Comparison of ENCODE assay signal across 23 cellular contexts in the genomic region with DNA sequence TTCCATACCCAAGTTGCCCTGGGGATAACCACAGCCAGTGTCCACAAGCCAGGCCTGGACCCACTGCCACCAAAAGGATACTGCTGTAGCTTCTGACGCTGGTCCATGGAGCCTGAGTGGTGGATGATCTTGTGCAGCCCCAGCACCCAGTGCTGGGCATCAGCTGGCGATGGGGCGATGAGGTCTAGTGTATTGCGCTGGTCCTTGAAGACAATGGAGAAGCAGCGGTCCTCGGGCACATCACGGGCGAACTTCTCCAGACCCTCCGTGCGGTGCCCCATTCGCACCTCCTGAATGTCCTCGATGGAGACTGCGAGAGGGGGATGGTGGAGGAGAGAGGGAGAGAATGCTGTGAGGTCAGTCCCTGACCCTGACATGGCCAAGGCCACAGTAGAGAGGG. TPM values are rescaled to one million over a fixed set of nuclear protein-coding genes. Genes with fewer than 3 reads are reported as not detected.
DNase-seq lines count a peak whose midpoint lies in the region; ATAC-seq and TF ChIP-seq lines count a peak whose summit lies in the region.
"Had no signal": no experiment of that assay in that cellular context is flagged by ENCODE, and none has a peak within 500 bp of the region (broad histone marks: within the 10 kb centered on the region; RNA-seq: fewer than 3 reads in every experiment).

No MANE protein-coding gene starts in this region.

- no peaks in the 10 kb centered on the region for H3K9me2 ChIP-seq in hepatocyte (replicated peaks; ENCODE audit: insufficient read depth)

- H3K36me3 ChIP-seq in hepatocyte (replicated peaks; ENCODE audit: insufficient read depth, low read depth) (no peaks in the 10 kb centered on the region), aorta (ENCODE audit: control insufficient read depth in 1 of 2, insufficient read depth in 2 of 2, low read length in 1 of 2) (peaks cover 0 to 21% of the 10 kb centered on the region in 2 donors), SJCRH30 (no peaks in the 10 kb centered on the region)
- H3K36me3 ChIP-seq: MG63 had no signal

- no peaks in the 10 kb centered on the region for H3K79me2 ChIP-seq in hepatocyte

- no peaks in the 10 kb centered on the region for H4K20me1 ChIP-seq in hepatocyte (ENCODE audit: insufficient read depth, poor library complexity, severe bottlenecking)

- intact Hi-C loops in natural killer cell (cut with micrococcal nuclease) = no loop called here
- intact Hi-C loops in posterior vena cava (cut with DNase I) = no loop called here
- intact Hi-C loops in aorta (cut with DNase I) = no loop called here

- peak; percentile 25 for DNase-seq in natural killer cell treated with Interleukin-12 subunit alpha and Interleukin-12 subunit beta and Interleukin-15 and Interleukin-18, amount 100 ng/mL, for 72 hours (ENCODE audit: low spot score)
- DNase-seq in natural killer cell (no peak), hepatocyte (ENCODE audit: low spot score) (no peak), posterior vena cava (ENCODE audit: low spot score) (peak; percentile 73), aorta (peak; percentile 23 to 72), SJCRH30 (no peak)
- DNase-seq: Caco-2; CD4-positive, alpha-beta memory T cell; GM23248; H7; KG1; MG63; NCI-H1105 treated with DMSO at 0.1 percent for 48 hours; NCI-H146; NCI-H2029; NCI-H446; NCI-H524 treated with DMSO at 0.1 percent for 48 hours; NCI-H774; PC-3 had no signal

- WGBS in hepatocyte (ENCODE audit: low lambda C conversion rate, missing lambda C conversion rate) = 97% methylated on average over 13 of the region's 13 CpGs
- WGBS in aorta, 2 donors = 98 to 99% methylated on average over 13 of the region's 13 CpGs

- H3K4me3 Mint-ChIP-seq in natural killer cell treated with Interleukin-12 subunit alpha and Interleukin-12 subunit beta and Interleukin-15 and Interleukin-18, amount 100 ng/mL, for 72 hours = no peak overlapping the region
- H3K4me3 Mint-ChIP-seq in natural killer cell = no peak overlapping the region
- H3K4me3 Mint-ChIP-seq: CD4-positive, alpha-beta memory T cell had no signal

- no peaks in the 10 kb centered on the region for H3K9me3 ChIP-seq in hepatocyte (ENCODE audit: low read depth)
- H3K9me3 ChIP-seq in aorta (ENCODE audit: control insufficient read depth, low read length) = peaks cover 4% of the 10 kb centered on the region
- no peaks in the 10 kb centered on the region for H3K9me3 ChIP-seq in SJCRH30 (replicated peaks)
- H3K9me3 ChIP-seq: Caco-2, MG63 had no signal

- peaks cover 7% of the 10 kb centered on the region for H3K36me3 Mint-ChIP-seq in natural killer cell treated with Interleukin-12 subunit alpha and Interleukin-12 subunit beta and Interleukin-15 and Interleukin-18, amount 100 ng/mL, for 72 hours
- peaks cover 22% of the 10 kb centered on the region for H3K36me3 Mint-ChIP-seq in natural killer cell

- no peak overlapping the region for H3K4me2 ChIP-seq in hepatocyte

- no peaks in the 10 kb centered on the region for H3K27me3 Mint-ChIP-seq in natural killer cell treated with Interleukin-12 subunit alpha and Interleukin-12 subunit beta and Interleukin-15 and Interleukin-18, amount 100 ng/mL, for 72 hours
- no peaks in the 10 kb centered on the region for H3K27me3 Mint-ChIP-seq in natural killer cell (ENCODE audit: low read depth in 2 of 2)
- H3K27me3 Mint-ChIP-seq: CD4-positive, alpha-beta memory T cell had no signal

- no peak overlapping the region for H3K4me3 ChIP-seq in hepatocyte
- no peak overlapping the region for H3K4me3 ChIP-seq in aorta (ENCODE audit: low read length in 2 of 2)
- H3K4me3 ChIP-seq in SJCRH30 = no peak overlapping the region
- H3K4me3 ChIP-seq: GM23248, MG63 had no signal

- no peak for ATAC-seq in natural killer cell treated with Interleukin-12 subunit alpha and Interleukin-12 subunit beta and Interleukin-15 and Interleukin-18, amount 100 ng/mL, for 72 hours
- ATAC-seq in natural killer cell (no peak), aorta (ENCODE audit: low FRiP score) (no peak), GM21529 (IDR thresholded peaks at IDR 0.05; ENCODE audit: unreplicated experiment) (no peak), HG03378 (IDR thresholded peaks at IDR 0.05; ENCODE audit: unreplicated experiment) (no peak)
- ATAC-seq: PC-3, SK-N-SH treated with all-trans-retinoic acid at 6 μM for 48 hours had no signal

- no peak overlapping the region for H3K27ac Mint-ChIP-seq in natural killer cell treated with Interleukin-12 subunit alpha and Interleukin-12 subunit beta and Interleukin-15 and Interleukin-18, amount 100 ng/mL, for 72 hours
- peak overlapping the region in 1 of 2 donors; percentile 44 for H3K27ac Mint-ChIP-seq in natural killer cell

- H3K4me1 ChIP-seq in hepatocyte (ENCODE audit: insufficient read depth) (no peaks in the 10 kb centered on the region), aorta (ENCODE audit: control insufficient read depth in 1 of 2, insufficient read depth in 2 of 2, low read length in 2 of 2) (no peaks in the 10 kb centered on the region), SJCRH30 (no peaks in the 10 kb centered on the region)

- no peaks in the 10 kb centered on the region for H3K27me3 ChIP-seq in hepatocyte
- H3K27me3 ChIP-seq in aorta (ENCODE audit: control insufficient read depth in 1 of 2, insufficient read depth in 2 of 2, low read length in 1 of 2) = no peaks in the 10 kb centered on the region
- no peaks in the 10 kb centered on the region for H3K27me3 ChIP-seq in SJCRH30
- H3K27me3 ChIP-seq: MG63 had no signal

- TF ChIP-seq CTCF in natural killer cell (IDR thresholded peaks at IDR 0.05) (no peak), hepatocyte (IDR thresholded peaks at IDR 0.05; ENCODE audit: poor library complexity) (no peak)

- H3K27ac ChIP-seq in hepatocyte (peak overlapping the region; percentile 61), aorta (ENCODE audit: low read depth in 1 of 2, low read length in 2 of 2) (no peak overlapping the region), SJCRH30 (no peak overlapping the region)
- H3K27ac ChIP-seq: GM23248 had no signal

- H3K4me1 Mint-ChIP-seq in natural killer cell treated with Interleukin-12 subunit alpha and Interleukin-12 subunit beta and Interleukin-15 and Interleukin-18, amount 100 ng/mL, for 72 hours (ENCODE audit: low read depth in 2 of 2) = peaks cover 6 to 8% of the 10 kb centered on the region in 2 donors
- peaks cover 0 to 18% of the 10 kb centered on the region in 2 donors for H3K4me1 Mint-ChIP-seq in natural killer cell

- no peak overlapping the region for H2AFZ ChIP-seq in hepatocyte
- H2AFZ ChIP-seq: GM23248 had no signal

- H3K9me3 Mint-ChIP-seq in natural killer cell treated with Interleukin-12 subunit alpha and Interleukin-12 subunit beta and Interleukin-15 and Interleukin-18, amount 100 ng/mL, for 72 hours = no peaks in the 10 kb centered on the region
- H3K9me3 Mint-ChIP-seq in natural killer cell = peaks cover 0 to 3% of the 10 kb centered on the region in 2 donors

RNA-seq across cellular contexts. Expression of a gene that starts 13.0 kb away (rescaled TPM):
- total RNA-seq in natural killer cell treated with Interleukin-12 subunit alpha and Interleukin-12 subunit beta and Interleukin-15 and Interleukin-18, amount 100 ng/mL, for 72 hours = 1 to 10 TPM; 5.8 to 7.7 TPM
- total RNA-seq in natural killer cell = 10 to 100 TPM; 27.7 to 38.1 (median 29.4) TPM
- 17.1 and 22.6 TPM in 2 replicates for total RNA-seq in hepatocyte
- polyA plus RNA-seq in hepatocyte = 21.7 and 24.8 TPM in 2 replicates
- 10 to 100 TPM; 32.5 to 40.9 TPM for total RNA-seq in posterior vena cava
- total RNA-seq in aorta = 10 to 100 TPM; 37.1 to 53.8 TPM
- polyA plus RNA-seq in aorta = 10 to 100 TPM; 30.8 to 59.7 TPM
- 0.94 and 1.3 TPM in 2 replicates for total RNA-seq in SJCRH30 (2014; rRNA removed; shearing (Covaris generic))

RNA-seq across cellular contexts. Expression of a gene that starts 22.6 kb away (rescaled TPM):
- total RNA-seq in natural killer cell treated with Interleukin-12 subunit alpha and Interleukin-12 subunit beta and Interleukin-15 and Interleukin-18, amount 100 ng/mL, for 72 hours = under 1 TPM; 0.25 to 0.52 TPM
- total RNA-seq in natural killer cell (1 to 10 TPM; 6.1 to 7.5 (median 7.0) TPM), hepatocyte (0.23 and 0.68 TPM in 2 replicates), posterior vena cava (under 1 TPM; 0.14 to 0.51 TPM), aorta (under 1 TPM; 0.26 to 0.69 TPM)
- polyA plus RNA-seq in hepatocyte (1.5 and 1.6 TPM in 2 replicates), aorta (under 1 TPM; 0.25 to 0.59 TPM)
- total RNA-seq in SJCRH30 (2014; rRNA removed; shearing (Covaris generic)) = not detected in 2 replicates
- total RNA-seq: A172, GM23248, PC-3 had no signal

RNA-seq across cellular contexts. Expression of a gene that starts 25.8 kb away (rescaled TPM):
- 10 to 100 TPM in 1 of 2 donors, 1 to 10 TPM in 1; 8.2 to 16.9 TPM for total RNA-seq in natural killer cell treated with Interleukin-12 subunit alpha and Interleukin-12 subunit beta and Interleukin-15 and Interleukin-18, amount 100 ng/mL, for 72 hours
- total RNA-seq in natural killer cell (10 to 100 TPM; 25.6 to 27.8 (median 26.9) TPM), hepatocyte (47.0 and 47.4 TPM in 2 replicates), posterior vena cava (1 to 10 TPM; 3.4 to 5.9 TPM), aorta (10 to 100 TPM in 1 of 2 donors, 1 to 10 TPM in 1; 3.9 to 10.9 TPM)
- polyA plus RNA-seq in hepatocyte (39.3 and 39.7 TPM in 2 replicates), aorta (10 to 100 TPM; 15.4 to 37.1 TPM)
- 0.06 TPM in 1 of 2 replicates, not detected in the other for total RNA-seq in SJCRH30 (2014; rRNA removed; shearing (Covaris generic))

Comparison
In these comparisons a context has a peak if more than half of its experiments do, and no peak if none do; other contexts are left out.
1. DNase-seq: peak in natural killer cell treated with Interleukin-12 subunit alpha and Interleukin-12 subunit beta and Interleukin-15 and Interleukin-18, amount 100 ng/mL, for 72 hours (single experiment), posterior vena cava (single experiment) and aorta (2 of 2); none in natural killer cell (single experiment), hepatocyte (single experiment) and SJCRH30 (0 of 2).